1 cellular context compared by ENCODE assay signal in the genomic region with DNA sequence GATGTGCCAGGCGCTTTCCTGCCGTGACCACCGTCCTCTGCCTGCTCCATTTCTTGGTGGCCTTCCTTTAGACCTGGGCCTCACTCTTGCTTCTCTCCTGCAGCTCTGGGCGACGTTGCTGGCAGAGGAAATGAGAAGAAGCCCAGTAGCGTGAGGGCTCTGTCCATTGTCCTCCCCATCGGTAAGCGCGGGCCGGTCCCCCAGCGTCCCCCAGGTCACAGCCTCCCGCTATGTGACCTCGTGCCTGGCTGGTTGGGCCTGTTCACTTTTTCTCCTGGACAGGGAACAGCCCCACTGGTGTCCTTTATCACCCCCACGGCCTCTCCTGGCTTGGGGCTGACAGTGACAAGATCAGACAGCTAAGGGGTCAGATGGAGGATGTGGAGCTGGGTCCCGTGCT.
TF ChIP-seq lines count a peak whose summit lies in the region.

No MANE protein-coding gene starts in this region.

TF ChIP-seq in HepG2, 621 proteins besides CTCF, POLR2A, EP300 and RAD21:
- TF ChIP-seq FOXM1 (CRISPR knock-in tag; IDR thresholded peaks at IDR 0.05) (no peak), RBM22 (optimal IDR thresholded peaks at IDR 0.05; ENCODE audit: low read length) (peak; percentile 68), ZNF317 (CRISPR knock-in tag; IDR thresholded peaks at IDR 0.05) (no peak), AGO2 (optimal IDR thresholded peaks at IDR 0.05; ENCODE audit: low read depth, low read length) (peak; percentile 52), POLR2AphosphoS5 (IDR thresholded peaks at IDR 0.05; ENCODE audit: low read depth, low read length) (peak; percentile 11; the same call in 1 of the 2 replicates), ZNF121 (CRISPR knock-in tag; IDR thresholded peaks at IDR 0.05) (peak; percentile 10; the same call in 1 of the 2 replicates), CBFB (CRISPR knock-in tag; IDR thresholded peaks at IDR 0.05) (no peak), ZNF841 (CRISPR knock-in tag; IDR thresholded peaks at IDR 0.05; ENCODE audit: borderline replicate concordance) (no peak), SALL1 (CRISPR knock-in tag; IDR thresholded peaks at IDR 0.05) (no peak), ZSCAN21 (CRISPR knock-in tag; IDR thresholded peaks at IDR 0.05; ENCODE audit: borderline replicate concordance) (no peak)
- TF ChIP-seq, protein P1, sequence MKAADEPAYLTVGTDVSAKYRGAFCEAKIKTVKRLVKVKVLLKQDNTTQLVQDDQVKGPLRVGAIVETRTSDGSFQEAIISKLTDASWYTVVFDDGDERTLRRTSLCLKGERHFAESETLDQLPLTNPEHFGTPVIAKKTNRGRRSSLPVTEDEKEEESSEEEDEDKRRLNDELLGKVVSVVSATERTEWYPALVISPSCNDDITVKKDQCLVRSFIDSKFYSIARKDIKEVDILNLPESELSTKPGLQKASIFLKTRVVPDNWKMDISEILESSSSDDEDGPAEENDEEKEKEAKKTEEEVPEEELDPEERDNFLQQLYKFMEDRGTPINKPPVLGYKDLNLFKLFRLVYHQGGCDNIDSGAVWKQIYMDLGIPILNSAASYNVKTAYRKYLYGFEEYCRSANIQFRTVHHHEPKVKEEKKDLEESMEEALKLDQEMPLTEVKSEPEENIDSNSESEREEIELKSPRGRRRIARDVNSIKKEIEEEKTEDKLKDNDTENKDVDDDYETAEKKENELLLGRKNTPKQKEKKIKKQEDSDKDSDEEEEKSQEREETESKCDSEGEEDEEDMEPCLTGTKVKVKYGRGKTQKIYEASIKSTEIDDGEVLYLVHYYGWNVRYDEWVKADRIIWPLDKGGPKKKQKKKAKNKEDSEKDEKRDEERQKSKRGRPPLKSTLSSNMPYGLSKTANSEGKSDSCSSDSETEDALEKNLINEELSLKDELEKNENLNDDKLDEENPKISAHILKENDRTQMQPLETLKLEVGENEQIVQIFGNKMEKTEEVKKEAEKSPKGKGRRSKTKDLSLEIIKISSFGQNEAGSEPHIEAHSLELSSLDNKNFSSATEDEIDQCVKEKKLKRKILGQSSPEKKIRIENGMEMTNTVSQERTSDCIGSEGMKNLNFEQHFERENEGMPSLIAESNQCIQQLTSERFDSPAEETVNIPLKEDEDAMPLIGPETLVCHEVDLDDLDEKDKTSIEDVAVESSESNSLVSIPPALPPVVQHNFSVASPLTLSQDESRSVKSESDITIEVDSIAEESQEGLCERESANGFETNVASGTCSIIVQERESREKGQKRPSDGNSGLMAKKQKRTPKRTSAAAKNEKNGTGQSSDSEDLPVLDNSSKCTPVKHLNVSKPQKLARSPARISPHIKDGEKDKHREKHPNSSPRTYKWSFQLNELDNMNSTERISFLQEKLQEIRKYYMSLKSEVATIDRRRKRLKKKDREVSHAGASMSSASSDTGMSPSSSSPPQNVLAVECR (CRISPR knock-in tag; IDR thresholded peaks at IDR 0.05; ENCODE audit: borderline replicate concordance), result no peak
